Comparison of ENCODE assay signal across 31 cellular contexts in the genomic region with DNA sequence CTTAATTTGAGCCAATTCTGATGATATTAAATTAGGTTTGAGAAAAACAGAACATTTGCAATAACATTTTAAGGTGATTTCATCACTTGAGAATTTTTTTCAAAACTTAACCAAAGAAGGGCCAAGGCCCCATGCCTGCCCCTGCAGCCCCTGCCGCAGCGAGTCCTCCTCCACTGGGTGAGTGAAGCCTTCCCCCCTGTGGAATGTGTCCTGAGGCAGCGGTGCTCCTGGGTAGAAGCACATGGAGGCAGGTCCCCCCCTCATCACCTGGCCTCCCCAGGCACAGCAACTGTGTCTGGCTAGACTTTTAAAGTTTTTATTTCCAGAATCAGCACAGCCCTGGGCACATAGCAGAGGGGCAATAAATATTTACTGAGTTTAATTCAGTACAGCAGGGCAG. TPM values are rescaled to one million over a fixed set of nuclear protein-coding genes. Genes with fewer than 3 reads are reported as not detected.
"Had no signal": no experiment of that assay in that cellular context is flagged by ENCODE, and none has a peak within 500 bp of the region (broad histone marks: within the 10 kb centered on the region; RNA-seq: fewer than 3 reads in every experiment).

No MANE protein-coding gene starts in this region.

- DNase-seq: activated CD4-positive, alpha-beta T cell treated with anti-CD3 and anti-CD28 coated beads for 1 hour; activated CD4-positive, alpha-beta T cell treated with anti-CD3 and anti-CD28 coated beads, Interleukin-2, amount 10 ng/mL, durations not matched to agents 24 days and 14 days; activated CD4-positive, alpha-beta T cell treated with anti-CD3 and anti-CD28 coated beads, Interleukin-2, amount 50 U/mL, for 48 hours; activated CD8-positive, alpha-beta memory T cell treated with anti-CD3 and anti-CD28 coated beads, Interleukin-2, amount 10 ng/mL, durations not matched to agents 7 days and 5 days; activated effector memory CD4-positive, alpha-beta T cell treated with Interleukin-2 at 50 U/mL for 16 hours; activated naive CD4-positive, alpha-beta T cell; activated T-cell treated with anti-CD3 and anti-CD28 coated beads, Interleukin-2, amount 50 U/mL, for 24 hours; aorta; caudate nucleus; MM.1S; NCI-H1105; NCI-H1436; NCI-H1694 treated with DMSO at 0.1 percent for 48 hours; NCI-H2029 treated with DMSO at 0.1 percent for 48 hours; NCI-H2171; NCI-H226; NCI-H526 treated with DMSO at 0.1 percent for 48 hours; NCI-H82; NK-92 treated with Interleukin-12 subunit alpha and Interleukin-12 subunit beta, amount 100 ng/mL, for 24 hours; OCI-M1; RPMI8226; T-cell had no signal

- H3K36me3 Mint-ChIP-seq: activated CD8-positive, alpha-beta memory T cell treated with anti-CD3 and anti-CD28 coated beads, Interleukin-2, amount 10 ng/mL, durations not matched to agents 7 days and 5 days; WTC11 had no signal

- H3K4me1 Mint-ChIP-seq: activated CD4-positive, alpha-beta T cell treated with anti-CD3 and anti-CD28 coated beads, Interleukin-2, amount 10 ng/mL, durations not matched to agents 24 days and 14 days; activated CD8-positive, alpha-beta memory T cell treated with anti-CD3 and anti-CD28 coated beads, Interleukin-2, amount 10 ng/mL, durations not matched to agents 7 days and 5 days had no signal

- H3K36me3 ChIP-seq: breast epithelium had no signal

- H3K9me3 ChIP-seq: breast epithelium had no signal

- ATAC-seq: activated CD8-positive, alpha-beta memory T cell treated with anti-CD3 and anti-CD28 coated beads, Interleukin-2, amount 10 ng/mL, durations not matched to agents 7 days and 5 days; Panc1; Right ventricle myocardium inferior; T-cell had no signal

- H3K27ac Mint-ChIP-seq: activated CD4-positive, alpha-beta T cell treated with anti-CD3 and anti-CD28 coated beads, Interleukin-2, amount 10 ng/mL, durations not matched to agents 24 days and 14 days; activated CD8-positive, alpha-beta memory T cell treated with anti-CD3 and anti-CD28 coated beads, Interleukin-2, amount 10 ng/mL, durations not matched to agents 7 days and 5 days; activated naive CD4-positive, alpha-beta T cell treated with anti-CD3 and anti-CD28 coated beads, Interleukin-2, amount 50 U/mL, for 24 hours; activated T-cell treated with anti-CD3 and anti-CD28 coated beads, Interleukin-2, amount 50 U/mL, for 24 hours; activated T-helper 1 cell treated with anti-CD3 and anti-CD28 coated beads, Interleukin-12 subunit alpha, Interleukin-12 subunit beta, Interleukin-2, Interleukin-4 antibody, amounts not matched to agents 30 ng/mL and 10 ng/mL and 1 ng/mL, durations not matched to agents 14 hours and 24 hours and 36 hours; T-cell; WTC11 had no signal

- H3K4me3 Mint-ChIP-seq: activated CD4-positive, alpha-beta T cell treated with anti-CD3 and anti-CD28 coated beads, Interleukin-2, amount 10 ng/mL, durations not matched to agents 24 days and 14 days; activated CD8-positive, alpha-beta memory T cell treated with anti-CD3 and anti-CD28 coated beads, Interleukin-2, amount 10 ng/mL, durations not matched to agents 7 days and 5 days; activated naive CD4-positive, alpha-beta T cell treated with anti-CD3 and anti-CD28 coated beads, Interleukin-2, amount 50 U/mL, for 24 hours; activated T-cell treated with anti-CD3 and anti-CD28 coated beads, Interleukin-2, amount 50 U/mL, for 24 hours; activated T-helper 1 cell treated with anti-CD3 and anti-CD28 coated beads, Interleukin-12 subunit alpha, Interleukin-12 subunit beta, Interleukin-2, Interleukin-4 antibody, amounts not matched to agents 30 ng/mL and 10 ng/mL and 1 ng/mL, durations not matched to agents 14 hours and 24 hours and 36 hours; T-cell; WTC11 had no signal

- H3K27ac ChIP-seq: breast epithelium, SK-N-MC had no signal

- H3K9me3 Mint-ChIP-seq: activated CD4-positive, alpha-beta T cell treated with anti-CD3 and anti-CD28 coated beads, Interleukin-2, amount 10 ng/mL, durations not matched to agents 24 days and 14 days; activated naive CD4-positive, alpha-beta T cell treated with anti-CD3 and anti-CD28 coated beads, Interleukin-2, amount 50 U/mL, for 24 hours; activated T-helper 1 cell treated with anti-CD3 and anti-CD28 coated beads, Interleukin-12 subunit alpha, Interleukin-12 subunit beta, Interleukin-2, Interleukin-4 antibody, amounts not matched to agents 30 ng/mL and 10 ng/mL and 1 ng/mL, durations not matched to agents 14 hours and 24 hours and 36 hours had no signal

- H3K4me3 ChIP-seq: breast epithelium, SK-N-MC had no signal

RNA-seq across cellular contexts. Expression of a gene that starts 10.8 kb away (rescaled TPM):
- total RNA-seq: activated CD4-positive, alpha-beta T cell treated with anti-CD3 and anti-CD28 coated beads, Interleukin-2, amount 10 ng/mL, durations not matched to agents 24 days and 14 days; activated CD8-positive, alpha-beta memory T cell treated with anti-CD3 and anti-CD28 coated beads, Interleukin-2, amount 10 ng/mL, durations not matched to agents 7 days and 5 days; activated T-helper 1 cell treated with anti-CD3 and anti-CD28 coated beads, Interleukin-12 subunit alpha, Interleukin-12 subunit beta, Interleukin-2, Interleukin-4 antibody, amounts not matched to agents 30 ng/mL and 10 ng/mL and 1 ng/mL, durations not matched to agents 14 hours and 24 hours and 36 hours; aorta; breast epithelium; NCI-H460; Right ventricle myocardium inferior; T-cell; T-helper 2 cell treated with Interferon-gamma antibody and Interleukin-4, amounts not matched to agents 100 ng/mL and 5 ng/mL, for 36 hours had no signal
- polyA plus RNA-seq: aorta had no signal
